Comparison of ENCODE assay signal across 9 cellular contexts in the genomic region with DNA sequence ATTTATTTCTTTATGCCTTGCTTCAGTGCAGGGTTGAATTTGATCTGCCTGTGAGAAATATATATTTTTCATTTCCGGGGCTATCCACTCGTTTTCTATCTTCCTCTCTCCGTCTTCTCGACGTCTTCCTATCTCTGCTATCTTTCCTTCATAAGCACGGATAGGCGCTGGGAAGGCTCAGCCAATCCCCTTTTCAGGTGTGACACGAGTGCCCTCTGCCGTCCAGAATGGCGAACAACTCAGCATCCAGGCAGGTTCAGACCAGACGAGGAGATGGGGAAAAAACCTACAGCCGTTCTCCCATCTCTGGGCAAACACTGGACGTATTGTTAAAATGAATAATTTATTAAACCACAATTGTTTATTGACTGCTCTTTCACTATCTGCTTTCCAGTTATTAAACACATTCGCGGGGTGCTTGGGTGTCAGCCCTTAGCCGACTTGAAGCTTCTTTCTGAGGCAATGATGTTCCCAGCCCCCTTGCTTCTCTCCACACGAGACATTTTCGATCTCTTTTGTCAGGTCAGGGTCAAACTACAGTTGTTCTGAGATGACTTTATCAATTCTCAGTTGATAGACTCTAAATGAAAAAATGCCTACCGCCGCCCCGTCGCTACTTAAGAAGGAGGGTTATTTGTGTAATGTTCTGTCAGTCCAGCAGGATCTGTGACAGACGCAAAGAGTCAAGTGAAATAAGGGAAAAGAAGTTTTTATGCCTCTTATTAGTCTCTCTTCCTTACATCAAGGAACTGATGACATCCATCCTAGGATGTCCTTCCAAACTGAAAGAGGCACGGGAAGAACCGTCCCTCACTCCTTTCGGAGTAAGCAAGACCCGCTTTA.
DNase-seq lines count a peak whose midpoint lies in the region; ATAC-seq and TF ChIP-seq lines count a peak whose summit lies in the region.
"Had no signal": no experiment of that assay in that cellular context is flagged by ENCODE, and none has a peak within 500 bp of the region (broad histone marks: within the 10 kb centered on the region; RNA-seq: fewer than 3 reads in every experiment).

No MANE protein-coding gene starts in this region.

- intact Hi-C loops in Caco-2 (cut with micrococcal nuclease; ENCODE audit: unreplicated experiment) = loop anchor here (1.0 to 10.0 kb wide), 8 partner anchors 16 to 825 kb away; no protein-coding TSS in a partner anchor
- intact Hi-C loops in left lung (cut with DNase I) = no loop called here

- no peak overlapping the region for H3K9ac ChIP-seq in SK-N-MC (ENCODE audit: insufficient read length)

- H3K4me1 Mint-ChIP-seq in Caco-2 (ENCODE audit: low read depth, unreplicated experiment) = peaks cover 10% of the 10 kb centered on the region

- no peak overlapping the region for H3K27ac ChIP-seq in SK-N-MC
- H3K27ac ChIP-seq in left lung = no peak overlapping the region

- peak overlapping the region; percentile 42 for H3K4me3 Mint-ChIP-seq in Caco-2 (ENCODE audit: unreplicated experiment)
- H3K4me3 Mint-ChIP-seq: T-helper 1 cell treated with Interleukin-12 subunit alpha and Interleukin-12 subunit beta and Interleukin-4 antibody, amounts not matched to agents 30 μg/mL and 1 μg/mL, for 36 hours had no signal

- no peaks in the 10 kb centered on the region for H3K4me1 ChIP-seq in Caco-2
- peaks cover 0 to 11% of the 10 kb centered on the region in 2 donors for H3K4me1 ChIP-seq in left lung

- TF ChIP-seq CTCF in Caco-2 (IDR thresholded peaks at IDR 0.05; ENCODE audit: insufficient read depth in 1 of 2, low read depth in 1 of 2, low read length in 1 of 2, severe bottlenecking in 1 of 2, unreplicated experiment in 1 of 2) = peak; percentile 65 to 77
- TF ChIP-seq CTCF in choroid plexus epithelial cell (conservative IDR thresholded peaks at IDR 0.05; ENCODE audit: low read depth, low read length) = peak; percentile 89
- peak; percentile 41 to 83 for TF ChIP-seq CTCF in left lung (IDR thresholded peaks at IDR 0.05)

- CTCF ChIA-PET in Caco-2 (lab: Charles Lee) = no interaction called here

- H3K27ac Mint-ChIP-seq in Caco-2 (ENCODE audit: unreplicated experiment) = no peak overlapping the region
- H3K27ac Mint-ChIP-seq: T-helper 1 cell treated with Interleukin-12 subunit alpha and Interleukin-12 subunit beta and Interleukin-4 antibody, amounts not matched to agents 30 μg/mL and 1 μg/mL, for 36 hours had no signal

- DNase-seq in Caco-2 (peak; percentile 72 to 78), MG63 (peak; percentile 25), SK-N-MC (ENCODE audit: low read depth, low spot score) (peak; percentile 69), choroid plexus epithelial cell (ENCODE audit: low read depth) (peak; percentile 89), left lung (peak; percentile 59 to 83)
- peak; percentile 7 to 14 (median 13) for DNase-seq in stimulated activated CD4-positive, alpha-beta T cell treated with anti-CD3 and anti-CD28 coated beads, TNF-alpha, amount 100 ng/mL, for 4 hours (ENCODE audit: low read depth in 3 of 3)

- H3K36me3 ChIP-seq in Caco-2 (ENCODE audit: control insufficient read depth, insufficient read depth, low read length) (no peaks in the 10 kb centered on the region), MG63 (no peaks in the 10 kb centered on the region), SK-N-MC (ENCODE audit: insufficient read depth, low read length) (no peaks in the 10 kb centered on the region), left lung (no peaks in the 10 kb centered on the region)

- no peaks in the 10 kb centered on the region for H3K9me3 ChIP-seq in Caco-2
- no peaks in the 10 kb centered on the region for H3K9me3 ChIP-seq in MG63
- H3K9me3 ChIP-seq in SK-N-MC (ENCODE audit: low read depth, low read length) = no peaks in the 10 kb centered on the region
- no peaks in the 10 kb centered on the region for H3K9me3 ChIP-seq in left lung

- H3K9me3 Mint-ChIP-seq in Caco-2 (ENCODE audit: unreplicated experiment) = no peaks in the 10 kb centered on the region
- H3K9me3 Mint-ChIP-seq: T-helper 1 cell treated with Interleukin-12 subunit alpha and Interleukin-12 subunit beta and Interleukin-4 antibody, amounts not matched to agents 30 μg/mL and 1 μg/mL, for 36 hours had no signal

- no peaks in the 10 kb centered on the region for H3K36me3 Mint-ChIP-seq in Caco-2 (ENCODE audit: insufficient read depth, unreplicated experiment)

- ATAC-seq in GM19438 (IDR thresholded peaks at IDR 0.05; ENCODE audit: low read depth, unreplicated experiment) = peak; percentile 90
- peak; percentile 99 for ATAC-seq in left lung
- no peak for ATAC-seq in GM19328 (IDR thresholded peaks at IDR 0.05; ENCODE audit: unreplicated experiment)

- POLR2A ChIA-PET in Caco-2 (lab: Charles Lee) = no interaction called here

- no TSS peak for BruUV-seq in Caco-2 (replicated peaks; lab: Mats Ljungman, UMichigan)

- H3K27me3 ChIP-seq in Caco-2 (replicated peaks; ENCODE audit: control insufficient read depth, insufficient read depth, low read length) = no peaks in the 10 kb centered on the region
- H3K27me3 ChIP-seq in MG63 = no peaks in the 10 kb centered on the region
- H3K27me3 ChIP-seq in left lung = no peaks in the 10 kb centered on the region

- H3K4me3 ChIP-seq in Caco-2 (ENCODE audit: low read depth, low read length) = no peak overlapping the region
- H3K4me3 ChIP-seq in MG63 = no peak overlapping the region
- H3K4me3 ChIP-seq in SK-N-MC = peak overlapping the region; percentile 29; the same call in 1 of the 2 replicates
- no peak overlapping the region for H3K4me3 ChIP-seq in choroid plexus epithelial cell (ENCODE audit: low read depth, low read length)
- H3K4me3 ChIP-seq in left lung = no peak overlapping the region

- H3K27me3 Mint-ChIP-seq in Caco-2 (ENCODE audit: insufficient read depth, unreplicated experiment) = no peaks in the 10 kb centered on the region

Comparison
In these comparisons a context has a peak if more than half of its experiments do, and no peak if none do; other contexts are left out.
1. DNase-seq: peak in every context shown above with its lines; median percentile 89 in choroid plexus epithelial cell; 75 in Caco-2; 71 in left lung; 69 in SK-N-MC; 25 in MG63; 13 in stimulated activated CD4-positive, alpha-beta T cell treated with anti-CD3 and anti-CD28 coated beads, TNF-alpha, amount 100 ng/mL, for 4 hours.